In the genomic region with DNA sequence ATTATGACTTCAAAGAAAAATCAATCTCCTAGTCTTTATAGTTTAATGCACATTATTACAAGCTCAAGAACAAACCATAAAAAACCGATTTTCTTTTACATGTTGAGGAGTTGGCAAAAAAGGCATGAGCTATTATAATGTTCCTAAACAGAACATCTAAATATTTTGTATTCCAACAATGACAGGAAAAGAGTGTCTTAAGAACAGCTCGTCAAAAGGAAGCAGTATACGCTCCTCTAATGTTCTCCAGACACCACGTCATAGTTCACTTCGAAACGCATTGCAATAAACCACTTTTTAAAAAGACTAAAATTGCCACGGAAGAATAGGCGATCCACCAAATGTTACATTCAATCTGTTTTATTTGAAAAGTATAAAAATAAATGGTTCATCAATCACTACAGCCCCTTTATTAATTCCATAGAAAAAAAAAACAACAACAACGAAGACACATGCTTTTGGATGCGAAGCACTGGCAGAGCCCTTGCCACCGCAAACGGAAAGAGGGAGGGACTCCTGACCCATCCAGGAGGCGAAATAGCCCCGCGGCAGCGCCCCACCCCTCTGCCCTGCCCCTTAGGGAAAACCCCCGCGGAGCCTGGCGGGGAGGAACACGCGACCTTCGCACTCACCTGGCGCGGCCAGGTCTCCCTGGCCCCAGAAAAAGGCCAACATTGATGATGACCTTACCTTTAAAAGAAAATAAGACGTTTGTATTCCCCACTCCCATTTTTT, we compare ENCODE assay signal across 9 cellular contexts. TPM values are rescaled to one million over a fixed set of nuclear protein-coding genes. Genes with fewer than 3 reads are reported as not detected.
A peak's percentile ranks its signal among the peaks of the same experiment; 100 is the strongest.
DNase-seq lines count a peak whose midpoint lies in the region; ATAC-seq and TF ChIP-seq lines count a peak whose summit lies in the region.
"Had no signal": no experiment of that assay in that cellular context is flagged by ENCODE, and none has a peak within 500 bp of the region (broad histone marks: within the 10 kb centered on the region; RNA-seq: fewer than 3 reads in every experiment).

No MANE protein-coding gene starts in this region.

- CTCF ChIA-PET in A673 (lab: Charles Lee): no interaction called here

- H3K27me3 Mint-ChIP-seq in activated T-cell treated with anti-CD3 and anti-CD28 coated beads, Interleukin-2, amount 50 U/mL, for 72 hours (ENCODE audit: low read depth): no peaks in the 10 kb centered on the region
- no peaks in the 10 kb centered on the region for H3K27me3 Mint-ChIP-seq in activated T-cell treated with anti-CD3 and anti-CD28 coated beads, Interleukin-2, amount 50 U/mL, for 4 hours (ENCODE audit: low read depth)
- H3K27me3 Mint-ChIP-seq in type B pancreatic cell: no peaks in the 10 kb centered on the region

- ATAC-seq in activated T-cell treated with anti-CD3 and anti-CD28 coated beads, Interleukin-2, amount 50 U/mL, for 72 hours (replicated peaks in 1 of 2): no peak
- ATAC-seq in activated T-cell treated with anti-CD3 and anti-CD28 coated beads, Interleukin-2, amount 50 U/mL, for 4 hours: no peak
- no peak for ATAC-seq in HG02970 (IDR thresholded peaks at IDR 0.05; ENCODE audit: low FRiP score, unreplicated experiment)

- peaks cover 55% of the 10 kb centered on the region for H3K4me1 Mint-ChIP-seq in activated T-cell treated with anti-CD3 and anti-CD28 coated beads, Interleukin-2, amount 50 U/mL, for 72 hours (ENCODE audit: low read depth)
- H3K4me1 Mint-ChIP-seq in activated T-cell treated with anti-CD3 and anti-CD28 coated beads, Interleukin-2, amount 50 U/mL, for 4 hours (ENCODE audit: low read depth): peaks cover 69% of the 10 kb centered on the region
- peaks cover 48% of the 10 kb centered on the region for H3K4me1 Mint-ChIP-seq in type B pancreatic cell (ENCODE audit: unreplicated experiment)

- peak overlapping the region; percentile 48 for H3K27ac ChIP-seq in muscle layer of duodenum (ENCODE audit: low read length)
- no peak overlapping the region for H3K27ac ChIP-seq in A673 (ENCODE audit: low read depth, low read length, poor library complexity, severe bottlenecking)
- H3K27ac ChIP-seq: SJSA1 had no signal

- POLR2A ChIA-PET in A673 (lab: Charles Lee; ENCODE audit: low non-redundant PET): no interaction called here

- no peaks in the 10 kb centered on the region for H3K9me3 ChIP-seq in muscle layer of duodenum (ENCODE audit: control insufficient read depth in 1 of 2, low read length in 2 of 2)
- no peaks in the 10 kb centered on the region for H3K9me3 ChIP-seq in A673 (ENCODE audit: low read depth, low read length, poor library complexity, severe bottlenecking)
- H3K9me3 ChIP-seq: SJSA1 had no signal

- intact Hi-C loops in A673 (cut with micrococcal nuclease; ENCODE audit: unreplicated experiment): no loop called here

- H3K27ac Mint-ChIP-seq in activated T-cell treated with anti-CD3 and anti-CD28 coated beads, Interleukin-2, amount 50 U/mL, for 72 hours: peak overlapping the region; percentile 74
- peak overlapping the region; percentile 69 for H3K27ac Mint-ChIP-seq in type B pancreatic cell

- H3K27me3 ChIP-seq in muscle layer of duodenum (ENCODE audit: low read depth, low read length) (no peaks in the 10 kb centered on the region), A673 (replicated peaks; ENCODE audit: insufficient read depth, low read depth, low read length, poor library complexity) (no peaks in the 10 kb centered on the region)
- H3K27me3 ChIP-seq: SJSA1 had no signal

- TF ChIP-seq CTCF in fibroblast of pulmonary artery (IDR thresholded peaks at IDR 0.05; ENCODE audit: low read length, missing control alignments) (no peak), type B pancreatic cell (conservative IDR thresholded peaks at IDR 0.05) (no peak), A673 (conservative IDR thresholded peaks at IDR 0.05; ENCODE audit: low read depth, low read length) (no peak)

- H3K9me3 Mint-ChIP-seq in activated T-cell treated with anti-CD3 and anti-CD28 coated beads, Interleukin-2, amount 50 U/mL, for 72 hours: no peaks in the 10 kb centered on the region
- H3K9me3 Mint-ChIP-seq in activated T-cell treated with anti-CD3 and anti-CD28 coated beads, Interleukin-2, amount 50 U/mL, for 4 hours: no peaks in the 10 kb centered on the region
- no peaks in the 10 kb centered on the region for H3K9me3 Mint-ChIP-seq in type B pancreatic cell

- H3K4me1 ChIP-seq in muscle layer of duodenum (ENCODE audit: control insufficient read depth in 1 of 2, insufficient read depth in 2 of 2, low read length in 2 of 2) (peaks cover 16 to 31% of the 10 kb centered on the region in 2 donors), A673 (ENCODE audit: insufficient read depth, low read length, poor library complexity, severe bottlenecking) (no peaks in the 10 kb centered on the region)

- no TSS peak for BruUV-seq in A673 (replicated peaks; lab: Mats Ljungman, UMichigan)

- H3K36me3 Mint-ChIP-seq in activated T-cell treated with anti-CD3 and anti-CD28 coated beads, Interleukin-2, amount 50 U/mL, for 72 hours (ENCODE audit: insufficient read depth in 2 of 2): peaks cover 5 to 10% of the 10 kb centered on the region in 2 donors
- peaks cover 29% of the 10 kb centered on the region for H3K36me3 Mint-ChIP-seq in activated T-cell treated with anti-CD3 and anti-CD28 coated beads, Interleukin-2, amount 50 U/mL, for 4 hours (ENCODE audit: insufficient read depth)
- H3K36me3 Mint-ChIP-seq in type B pancreatic cell: no peaks in the 10 kb centered on the region

- H3K4me3 ChIP-seq in fibroblast of pulmonary artery (replicated peaks; ENCODE audit: low read depth, low read length) (peak overlapping the region; percentile 42), muscle layer of duodenum (ENCODE audit: low read depth in 1 of 2, low read length in 2 of 2) (peak overlapping the region; percentile 57 to 67), A673 (ENCODE audit: low read depth, low read length, poor library complexity, severe bottlenecking) (no peak overlapping the region)
- H3K4me3 ChIP-seq: SJSA1 had no signal

- H3K36me3 ChIP-seq in muscle layer of duodenum (ENCODE audit: control insufficient read depth in 1 of 2, insufficient read depth in 2 of 2, low read length in 2 of 2) (no peaks in the 10 kb centered on the region), A673 (ENCODE audit: insufficient read depth, low read length, poor library complexity, severe bottlenecking) (no peaks in the 10 kb centered on the region)
- H3K36me3 ChIP-seq: SJSA1 had no signal

- no peak for DNase-seq in activated T-cell treated with anti-CD3 and anti-CD28 coated beads, Interleukin-2, amount 50 U/mL, for 72 hours
- no peak for DNase-seq in activated T-cell treated with anti-CD3 and anti-CD28 coated beads, Interleukin-2, amount 50 U/mL, for 4 hours
- DNase-seq in fibroblast of pulmonary artery (ENCODE audit: low read depth): no peak
- no peak for DNase-seq in type B pancreatic cell (ENCODE audit: extremely low spot score, unreplicated experiment)
- no peak for DNase-seq in HuH-7.5 (ENCODE audit: low spot score)
- no peak for DNase-seq in A673 (ENCODE audit: low spot score)

- H3K4me3 Mint-ChIP-seq in activated T-cell treated with anti-CD3 and anti-CD28 coated beads, Interleukin-2, amount 50 U/mL, for 72 hours: peak overlapping the region in 1 of 2 donors; percentile 21
- H3K4me3 Mint-ChIP-seq in activated T-cell treated with anti-CD3 and anti-CD28 coated beads, Interleukin-2, amount 50 U/mL, for 4 hours: no peak overlapping the region
- peak overlapping the region; percentile 85 for H3K4me3 Mint-ChIP-seq in type B pancreatic cell

RNA-seq across cellular contexts. Expression of a gene that starts 45.8 kb away (rescaled TPM):
- total RNA-seq in activated T-cell treated with anti-CD3 and anti-CD28 coated beads, Interleukin-2, amount 50 U/mL, for 72 hours: 100 to 1,000 TPM; 101 to 107 TPM
- total RNA-seq in activated T-cell treated with anti-CD3 and anti-CD28 coated beads, Interleukin-2, amount 50 U/mL, for 4 hours: 10 to 100 TPM; 28.1 to 32.9 (median 32.3) TPM
- total RNA-seq in type B pancreatic cell (ENCODE audit: low replicate concordance) (14.5 and 34.0 TPM in 2 replicates), A673 (2021) (0.09 TPM in 1 of 2 replicates, not detected in the other)
- total RNA-seq: SJSA1 had no signal

Comparison
In these comparisons a context has a peak if more than half of its experiments do, and no peak if none do; other contexts are left out.
1. RNA of a gene that starts 45.8 kb away (total RNA-seq): 101 to 107 TPM in activated T-cell treated with anti-CD3 and anti-CD28 coated beads, Interleukin-2, amount 50 U/mL, for 72 hours, 28.1 to 32.9 TPM in activated T-cell treated with anti-CD3 and anti-CD28 coated beads, Interleukin-2, amount 50 U/mL, for 4 hours and 14.5 to 34.0 TPM in type B pancreatic cell; 0.09 TPM in A673; every median in the first group is over 10 times any median in the second.